ENCODE assay signal across 16 cellular contexts in the genomic region with DNA sequence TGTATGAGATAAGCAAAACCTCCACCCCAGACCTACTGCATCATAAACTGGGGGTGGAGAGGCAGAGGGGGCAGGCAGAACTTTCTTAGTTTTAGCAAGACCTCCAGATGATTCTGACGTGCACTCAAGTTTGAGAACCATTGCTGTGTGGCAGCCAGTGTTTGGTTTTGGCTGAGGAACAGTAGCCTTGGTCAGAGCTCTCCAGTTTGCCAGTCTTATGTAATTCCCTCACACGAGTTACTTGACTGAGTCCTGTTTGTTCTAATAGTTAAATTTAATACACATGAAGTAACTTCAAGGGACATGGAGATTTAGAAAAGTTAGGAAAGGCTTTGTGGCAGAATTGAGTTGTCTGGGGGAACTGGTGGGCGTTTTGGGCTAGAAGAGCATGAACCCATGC. TPM values are rescaled to one million over a fixed set of nuclear protein-coding genes. Genes with fewer than 3 reads are reported as not detected.
"Had no signal": no experiment of that assay in that cellular context is flagged by ENCODE, and none has a peak within 500 bp of the region (broad histone marks: within the 10 kb centered on the region; RNA-seq: fewer than 3 reads in every experiment).

No MANE protein-coding gene starts in this region.

- DNase-seq: activated CD4-positive, CD25-positive, alpha-beta regulatory T cell treated with anti-CD3 and anti-CD28 coated beads, Interleukin-2, amount 50 U/mL, for 72 hours; activated gamma-delta T cell treated with Interleukin-2 at 50 U/mL for 16 hours; activated T-cell treated with anti-CD3 and anti-CD28 coated beads, Interleukin-2, amount 50 U/mL, for 1 hour; foreskin keratinocyte; heart left ventricle; mesendoderm; ovary; retina; SIG-M5 had no signal

- H3K27ac Mint-ChIP-seq: nephron had no signal

- H3K4me1 Mint-ChIP-seq: nephron had no signal

- H3K4me3 Mint-ChIP-seq: nephron had no signal

- H3K4me1 ChIP-seq: esophagus muscularis mucosa, foreskin keratinocyte, heart left ventricle, tibial nerve had no signal

- H3K27ac ChIP-seq: cardiac muscle cell, esophagus muscularis mucosa, foreskin keratinocyte, heart left ventricle, ovary, skin epidermis, tibial nerve had no signal

- H3K4me3 ChIP-seq: cardiac muscle cell, esophagus muscularis mucosa, heart left ventricle, ovary, skin epidermis, tibial nerve had no signal

- H3K27me3 ChIP-seq: cardiac muscle cell, esophagus muscularis mucosa, foreskin keratinocyte, heart left ventricle, ovary, tibial nerve had no signal

- H3K9me3 Mint-ChIP-seq: nephron had no signal

- H3K36me3 ChIP-seq: ovary had no signal

- H3K9me3 ChIP-seq: esophagus muscularis mucosa, heart left ventricle, ovary, tibial nerve had no signal

- ATAC-seq: foreskin keratinocyte, heart left ventricle had no signal

RNA-seq across cellular contexts. Expression of a gene that starts 49.0 kb away (rescaled TPM):
- total RNA-seq: activated CD8-positive, alpha-beta memory T cell treated with anti-CD3 and anti-CD28 coated beads for 36 hours; astrocyte; foreskin keratinocyte had no signal
